Comparison of ENCODE assay signal across 8 cellular contexts in the genomic region with DNA sequence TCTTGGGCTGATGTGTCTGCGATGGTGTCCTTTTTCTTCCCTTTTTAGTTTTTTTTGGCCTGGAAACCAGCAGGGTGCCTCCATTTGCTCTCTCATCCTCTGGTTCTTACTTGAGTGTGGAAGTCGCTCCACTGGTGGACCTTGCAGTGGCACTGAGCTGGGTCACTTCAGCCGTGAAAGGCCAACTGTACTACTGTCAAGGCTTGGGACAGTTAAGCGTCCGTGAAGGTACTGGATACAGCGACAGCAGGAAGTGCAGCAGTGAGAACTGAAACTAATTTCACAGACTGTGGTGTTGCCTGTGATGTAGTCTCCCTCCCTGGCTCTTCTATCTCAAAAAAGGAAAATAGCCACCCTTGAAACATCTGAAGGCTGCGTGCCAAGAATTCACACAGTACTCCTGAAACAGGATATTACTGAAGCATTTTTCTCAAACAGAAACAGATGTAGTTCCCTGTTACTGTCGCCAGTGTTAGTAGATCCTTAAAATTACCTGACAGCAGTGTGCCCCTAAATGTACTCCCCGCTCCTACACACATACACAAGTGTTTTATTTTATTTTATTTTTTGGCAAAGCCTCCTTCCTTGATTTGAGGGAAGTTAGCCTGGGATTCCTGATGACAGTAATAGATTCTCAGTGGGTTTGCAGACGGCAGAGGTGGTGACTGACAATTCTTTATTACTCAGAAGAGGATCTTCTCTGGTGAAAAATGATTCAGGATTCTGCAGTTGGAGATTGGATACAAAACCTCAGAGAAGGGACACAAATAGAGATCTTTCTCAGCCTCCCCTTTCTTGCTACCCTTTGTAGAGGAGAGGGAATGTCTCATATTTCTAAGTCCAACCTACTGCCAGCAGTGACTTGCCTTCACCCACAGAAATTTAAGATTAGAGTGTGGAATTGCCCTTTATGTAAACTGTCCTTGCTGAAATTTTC. TPM values are rescaled to one million over a fixed set of nuclear protein-coding genes. Genes with fewer than 3 reads are reported as not detected.
DNase-seq lines count a peak whose midpoint lies in the region; ATAC-seq and TF ChIP-seq lines count a peak whose summit lies in the region.

No MANE protein-coding gene starts in this region.

- DNase-seq in EL, result peak; percentile 81
- DNase-seq in HS-5 (ENCODE audit: low read depth), result peak; percentile 60
- peak; percentile 48 for DNase-seq in SKM-1 treated with dmso at 0.1 percent for 144 hours (lab: John Stamatoyannopoulos, UW; ENCODE audit: unreplicated experiment)
- peak in 2 of 3 donors; percentile 48 to 66 for DNase-seq in mucosa of descending colon
- no peak for DNase-seq in COLO668 (lab: John Stamatoyannopoulos, UW; ENCODE audit: unreplicated experiment)

- H3K4me1 ChIP-seq in mucosa of descending colon (ENCODE audit: low read depth) (peaks cover 54% of the 10 kb centered on the region), urinary bladder (ENCODE audit: insufficient read depth) (peaks cover 1% of the 10 kb centered on the region)

- intact Hi-C loops in dendritic cell treated with granulocyte-macrophage colony-stimulating factor and Interleukin-4, amounts not matched to agents 40 ng/mL and 50 ng/mL, for 4 days (cut with micrococcal nuclease), result loop anchor here (2.0 kb wide), 1 partner anchor 37 kb away; no protein-coding TSS in a partner anchor
- intact Hi-C loops in mucosa of descending colon (cut with DNase I, micrococcal nuclease), result loop anchor here in 1 of 2 donors (10.0 kb wide), 1 partner anchor 49 kb away; no protein-coding TSS in a partner anchor

- H3K27ac Mint-ChIP-seq in dendritic cell treated with granulocyte-macrophage colony-stimulating factor and Interleukin-4, amounts not matched to agents 40 ng/mL and 50 ng/mL, for 4 days, result peak overlapping the region; percentile 91

- H3K9me3 Mint-ChIP-seq in dendritic cell treated with granulocyte-macrophage colony-stimulating factor and Interleukin-4, amounts not matched to agents 40 ng/mL and 50 ng/mL, for 4 days, result no peaks in the 10 kb centered on the region

- H3K36me3 Mint-ChIP-seq in dendritic cell treated with granulocyte-macrophage colony-stimulating factor and Interleukin-4, amounts not matched to agents 40 ng/mL and 50 ng/mL, for 4 days (ENCODE audit: low read depth), result peaks cover 52% of the 10 kb centered on the region

- no peak for TF ChIP-seq CTCF in mucosa of descending colon (IDR thresholded peaks at IDR 0.05)

- peak overlapping the region; percentile 61 for H3K27ac ChIP-seq in urinary bladder (ENCODE audit: low read depth)

- H3K4me3 Mint-ChIP-seq in dendritic cell treated with granulocyte-macrophage colony-stimulating factor and Interleukin-4, amounts not matched to agents 40 ng/mL and 50 ng/mL, for 4 days, result peak overlapping the region; percentile 90

- WGBS in urinary bladder, result 35% methylated on average over 10 of the region's 10 CpGs

- H3K9me3 ChIP-seq in mucosa of descending colon, result no peaks in the 10 kb centered on the region

- H3K4me3 ChIP-seq in mucosa of descending colon (no peak overlapping the region), urinary bladder (ENCODE audit: low read depth, low read length) (no peak overlapping the region)

- peaks cover 87% of the 10 kb centered on the region for H3K4me1 Mint-ChIP-seq in dendritic cell treated with granulocyte-macrophage colony-stimulating factor and Interleukin-4, amounts not matched to agents 40 ng/mL and 50 ng/mL, for 4 days (ENCODE audit: low read depth)

- no peaks in the 10 kb centered on the region for H3K27me3 Mint-ChIP-seq in dendritic cell treated with granulocyte-macrophage colony-stimulating factor and Interleukin-4, amounts not matched to agents 40 ng/mL and 50 ng/mL, for 4 days

- ATAC-seq in GM19468 (IDR thresholded peaks at IDR 0.05; ENCODE audit: extremely low read depth, unreplicated experiment) (peak; percentile 31), mucosa of descending colon (peak; percentile 54)

- no peaks in the 10 kb centered on the region for H3K36me3 ChIP-seq in mucosa of descending colon (ENCODE audit: low read depth)
- no peaks in the 10 kb centered on the region for H3K36me3 ChIP-seq in urinary bladder (ENCODE audit: insufficient read depth)

RNA-seq across cellular contexts. Expression of a gene that starts 4.3 kb away (rescaled TPM):
- total RNA-seq in mucosa of descending colon, result 10 to 100 TPM; 56.3 to 98.3 (median 95.6) TPM
- 12.5 TPM for total RNA-seq in urinary bladder
- 20.0 TPM for polyA plus RNA-seq in urinary bladder

RNA-seq across cellular contexts. Expression of a gene that starts 41.1 kb away (rescaled TPM):
- total RNA-seq in mucosa of descending colon (not detected), urinary bladder (0.05 TPM)
- not detected for polyA plus RNA-seq in urinary bladder
